ENCODE assay signal across 1 cellular context in the genomic region with DNA sequence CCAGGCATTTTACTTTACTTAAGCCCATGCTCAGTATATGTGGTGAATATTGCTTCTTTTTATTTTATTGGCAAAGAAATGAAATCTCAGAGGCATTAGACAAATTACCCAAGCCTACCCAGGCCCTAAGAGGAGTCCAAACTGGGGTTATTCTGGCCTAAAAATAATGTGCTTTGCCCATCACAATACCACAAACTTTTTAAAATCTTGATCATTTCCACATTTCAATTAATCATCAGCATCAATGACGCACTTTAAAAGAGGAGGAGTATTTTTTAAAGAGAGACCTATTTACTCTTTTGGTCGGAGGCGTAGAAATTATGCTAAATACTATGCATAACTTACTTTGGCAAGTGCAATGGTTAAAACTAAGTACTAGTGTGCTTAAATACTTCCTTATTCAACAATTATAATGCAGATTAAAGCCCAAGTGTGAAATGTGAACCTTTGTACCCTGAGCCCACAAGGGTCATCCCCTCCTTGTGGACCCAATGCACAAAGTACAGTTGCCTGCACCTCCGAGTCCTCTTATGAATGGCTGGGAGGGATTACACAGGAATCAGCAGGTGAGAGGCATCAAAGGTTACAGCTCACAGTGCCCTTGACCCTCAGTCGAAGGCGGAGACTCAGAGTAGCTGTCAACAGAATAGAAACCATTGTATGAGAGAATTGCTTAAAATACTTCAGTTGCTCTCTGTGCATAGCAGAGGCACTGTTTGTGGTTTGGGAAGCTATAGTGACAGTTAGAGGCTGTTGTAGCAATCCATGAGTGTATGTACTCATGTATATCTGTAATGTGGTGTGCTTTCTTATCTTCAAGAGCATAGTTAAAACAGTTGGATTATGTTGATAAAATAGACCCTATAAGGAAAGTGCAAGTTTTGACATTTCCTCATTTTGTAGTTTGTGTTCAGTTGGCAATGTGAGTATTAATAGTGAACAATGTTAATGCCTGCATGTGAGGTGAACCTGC.
TF ChIP-seq lines count a peak whose summit lies in the region.

No MANE protein-coding gene starts in this region.

TF ChIP-seq in HepG2, 621 proteins besides CTCF, POLR2A, EP300 and RAD21 (continued from another document):
- TF ChIP-seq, protein P1, sequence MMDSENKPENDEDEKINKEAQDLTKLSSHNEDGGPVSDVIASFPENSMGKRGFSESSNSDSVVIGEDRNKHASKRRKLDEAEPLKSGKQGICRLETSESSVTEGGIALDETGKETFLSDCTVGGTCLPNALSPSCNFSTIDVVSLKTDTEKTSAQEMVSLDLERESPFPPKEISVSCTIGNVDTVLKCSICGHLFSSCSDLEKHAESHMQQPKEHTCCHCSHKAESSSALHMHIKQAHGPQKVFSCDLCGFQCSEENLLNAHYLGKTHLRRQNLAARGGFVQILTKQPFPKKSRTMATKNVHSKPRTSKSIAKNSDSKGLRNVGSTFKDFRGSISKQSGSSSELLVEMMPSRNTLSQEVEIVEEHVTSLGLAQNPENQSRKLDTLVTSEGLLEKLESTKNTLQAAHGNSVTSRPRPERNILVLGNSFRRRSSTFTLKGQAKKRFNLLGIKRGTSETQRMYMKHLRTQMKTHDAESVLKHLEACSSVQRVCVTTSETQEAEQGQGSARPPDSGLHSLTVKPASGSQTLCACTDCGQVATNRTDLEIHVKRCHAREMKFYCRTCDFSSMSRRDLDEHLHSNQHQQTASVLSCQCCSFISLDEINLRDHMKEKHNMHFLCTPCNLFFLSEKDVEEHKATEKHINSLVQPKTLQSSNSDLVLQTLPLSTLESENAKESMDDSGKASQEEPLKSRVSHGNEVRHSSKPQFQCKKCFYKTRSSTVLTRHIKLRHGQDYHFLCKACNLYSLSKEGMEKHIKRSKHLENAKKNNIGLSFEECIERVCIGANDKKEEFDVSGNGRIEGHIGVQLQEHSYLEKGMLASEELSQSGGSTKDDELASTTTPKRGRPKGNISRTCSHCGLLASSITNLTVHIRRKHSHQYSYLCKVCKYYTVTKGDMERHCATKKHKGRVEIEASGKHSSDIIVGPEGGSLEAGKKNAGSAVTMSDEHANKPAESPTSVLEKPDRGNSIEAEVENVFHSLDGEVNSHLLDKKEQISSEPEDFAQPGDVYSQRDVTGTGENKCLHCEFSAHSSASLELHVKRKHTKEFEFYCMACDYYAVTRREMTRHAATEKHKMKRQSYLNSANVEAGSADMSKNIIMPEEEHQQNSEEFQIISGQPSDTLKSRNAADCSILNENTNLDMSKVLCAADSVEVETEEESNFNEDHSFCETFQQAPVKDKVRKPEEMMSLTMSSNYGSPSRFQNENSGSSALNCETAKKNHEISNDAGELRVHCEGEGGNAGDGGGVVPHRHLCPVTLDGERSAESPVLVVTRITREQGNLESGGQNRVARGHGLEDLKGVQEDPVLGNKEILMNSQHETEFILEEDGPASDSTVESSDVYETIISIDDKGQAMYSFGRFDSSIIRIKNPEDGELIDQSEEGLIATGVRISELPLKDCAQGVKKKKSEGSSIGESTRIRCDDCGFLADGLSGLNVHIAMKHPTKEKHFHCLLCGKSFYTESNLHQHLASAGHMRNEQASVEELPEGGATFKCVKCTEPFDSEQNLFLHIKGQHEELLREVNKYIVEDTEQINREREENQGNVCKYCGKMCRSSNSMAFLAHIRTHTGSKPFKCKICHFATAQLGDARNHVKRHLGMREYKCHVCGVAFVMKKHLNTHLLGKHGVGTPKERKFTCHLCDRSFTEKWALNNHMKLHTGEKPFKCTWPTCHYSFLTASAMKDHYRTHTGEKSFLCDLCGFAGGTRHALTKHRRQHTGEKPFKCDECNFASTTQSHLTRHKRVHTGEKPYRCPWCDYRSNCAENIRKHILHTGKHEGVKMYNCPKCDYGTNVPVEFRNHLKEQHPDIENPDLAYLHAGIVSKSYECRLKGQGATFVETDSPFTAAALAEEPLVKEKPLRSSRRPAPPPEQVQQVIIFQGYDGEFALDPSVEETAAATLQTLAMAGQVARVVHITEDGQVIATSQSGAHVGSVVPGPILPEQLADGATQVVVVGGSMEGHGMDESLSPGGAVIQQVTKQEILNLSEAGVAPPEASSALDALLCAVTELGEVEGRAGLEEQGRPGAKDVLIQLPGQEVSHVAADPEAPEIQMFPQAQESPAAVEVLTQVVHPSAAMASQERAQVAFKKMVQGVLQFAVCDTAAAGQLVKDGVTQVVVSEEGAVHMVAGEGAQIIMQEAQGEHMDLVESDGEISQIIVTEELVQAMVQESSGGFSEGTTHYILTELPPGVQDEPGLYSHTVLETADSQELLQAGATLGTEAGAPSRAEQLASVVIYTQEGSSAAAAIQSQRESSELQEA (CRISPR knock-in tag; IDR thresholded peaks at IDR 0.05; ENCODE audit: not compliant biosample characterization) = no peak
- TF ChIP-seq ZFP1 (CRISPR knock-in tag; IDR thresholded peaks at IDR 0.05) (peak; percentile 44; the same call in 1 of the 2 replicates), FOXA3 (CRISPR knock-in tag; IDR thresholded peaks at IDR 0.05) (peak; percentile 91), ZNF333 (CRISPR knock-in tag; IDR thresholded peaks at IDR 0.05; ENCODE audit: borderline replicate concordance) (no peak), PAWR (CRISPR knock-in tag; IDR thresholded peaks at IDR 0.05; ENCODE audit: borderline replicate concordance) (no peak), PITX1 (CRISPR knock-in tag; IDR thresholded peaks at IDR 0.05) (peak; percentile 99), PCBP1 (IDR thresholded peaks at IDR 0.05; ENCODE audit: borderline replicate concordance, low read depth, low read length) (no peak), ZNF670 (CRISPR knock-in tag; IDR thresholded peaks at IDR 0.05; ENCODE audit: borderline replicate concordance) (peak; percentile 76; the same call in 1 of the 2 replicates), MIER3 (CRISPR knock-in tag; IDR thresholded peaks at IDR 0.05; ENCODE audit: borderline replicate concordance) (peak; percentile 86), MAF1 (CRISPR knock-in tag; IDR thresholded peaks at IDR 0.05; ENCODE audit: borderline replicate concordance) (0 out of 2 replicates have a peak, but pooled peaks have one; percentile 48), HOXA5 (CRISPR knock-in tag; IDR thresholded peaks at IDR 0.05) (peak; percentile 61; the same call in 1 of the 2 replicates), ZNF337 (CRISPR knock-in tag; IDR thresholded peaks at IDR 0.05; ENCODE audit: borderline replicate concordance, low read depth) (no peak), ZSCAN20 (CRISPR knock-in tag; IDR thresholded peaks at IDR 0.05; ENCODE audit: borderline replicate concordance) (no peak), ZNF432 (CRISPR knock-in tag; IDR thresholded peaks at IDR 0.05; ENCODE audit: borderline replicate concordance) (no peak), ZNF354B (CRISPR knock-in tag; IDR thresholded peaks at IDR 0.05) (0 out of 2 replicates have a peak, but pooled peaks have one; percentile 50)
- TF ChIP-seq, protein P2, sequence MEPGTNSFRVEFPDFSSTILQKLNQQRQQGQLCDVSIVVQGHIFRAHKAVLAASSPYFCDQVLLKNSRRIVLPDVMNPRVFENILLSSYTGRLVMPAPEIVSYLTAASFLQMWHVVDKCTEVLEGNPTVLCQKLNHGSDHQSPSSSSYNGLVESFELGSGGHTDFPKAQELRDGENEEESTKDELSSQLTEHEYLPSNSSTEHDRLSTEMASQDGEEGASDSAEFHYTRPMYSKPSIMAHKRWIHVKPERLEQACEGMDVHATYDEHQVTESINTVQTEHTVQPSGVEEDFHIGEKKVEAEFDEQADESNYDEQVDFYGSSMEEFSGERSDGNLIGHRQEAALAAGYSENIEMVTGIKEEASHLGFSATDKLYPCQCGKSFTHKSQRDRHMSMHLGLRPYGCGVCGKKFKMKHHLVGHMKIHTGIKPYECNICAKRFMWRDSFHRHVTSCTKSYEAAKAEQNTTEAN (CRISPR knock-in tag; conservative IDR thresholded peaks at IDR 0.05) = peak; percentile 59; the same call in 1 of the 2 replicates
- TF ChIP-seq, protein P3, sequence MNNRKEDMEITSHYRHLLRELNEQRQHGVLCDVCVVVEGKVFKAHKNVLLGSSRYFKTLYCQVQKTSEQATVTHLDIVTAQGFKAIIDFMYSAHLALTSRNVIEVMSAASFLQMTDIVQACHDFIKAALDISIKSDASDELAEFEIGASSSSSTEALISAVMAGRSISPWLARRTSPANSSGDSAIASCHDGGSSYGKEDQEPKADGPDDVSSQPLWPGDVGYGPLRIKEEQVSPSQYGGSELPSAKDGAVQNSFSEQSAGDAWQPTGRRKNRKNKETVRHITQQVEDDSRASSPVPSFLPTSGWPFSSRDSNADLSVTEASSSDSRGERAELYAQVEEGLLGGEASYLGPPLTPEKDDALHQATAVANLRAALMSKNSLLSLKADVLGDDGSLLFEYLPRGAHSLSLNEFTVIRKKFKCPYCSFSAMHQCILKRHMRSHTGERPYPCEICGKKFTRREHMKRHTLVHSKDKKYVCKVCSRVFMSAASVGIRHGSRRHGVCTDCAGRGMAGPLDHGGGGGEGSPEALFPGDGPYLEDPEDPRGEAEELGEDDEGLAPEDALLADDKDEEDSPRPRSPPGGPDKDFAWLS (CRISPR knock-in tag; IDR thresholded peaks at IDR 0.05; ENCODE audit: borderline replicate concordance) = no peak
- TF ChIP-seq, protein P4, sequence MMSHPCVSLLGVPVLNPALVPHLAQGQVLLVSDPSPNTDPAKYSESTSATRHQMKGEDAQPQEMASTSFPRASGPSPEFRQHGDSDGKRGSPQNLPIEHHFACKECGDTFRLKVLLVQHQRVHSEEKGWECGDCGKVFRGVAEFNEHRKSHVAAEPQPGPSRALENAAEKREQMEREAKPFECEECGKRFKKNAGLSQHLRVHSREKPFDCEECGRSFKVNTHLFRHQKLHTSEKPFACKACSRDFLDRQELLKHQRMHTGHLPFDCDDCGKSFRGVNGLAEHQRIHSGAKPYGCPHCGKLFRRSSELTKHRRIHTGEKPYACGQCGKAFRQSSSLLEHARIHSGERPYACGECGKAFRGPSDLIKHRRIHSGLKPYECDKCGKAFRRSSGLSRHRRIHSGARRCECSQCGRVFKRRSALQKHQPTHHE (CRISPR knock-in tag; IDR thresholded peaks at IDR 0.05; ENCODE audit: borderline replicate concordance) = peak; percentile 61; the same call in 1 of the 2 replicates
